In the genomic region with DNA sequence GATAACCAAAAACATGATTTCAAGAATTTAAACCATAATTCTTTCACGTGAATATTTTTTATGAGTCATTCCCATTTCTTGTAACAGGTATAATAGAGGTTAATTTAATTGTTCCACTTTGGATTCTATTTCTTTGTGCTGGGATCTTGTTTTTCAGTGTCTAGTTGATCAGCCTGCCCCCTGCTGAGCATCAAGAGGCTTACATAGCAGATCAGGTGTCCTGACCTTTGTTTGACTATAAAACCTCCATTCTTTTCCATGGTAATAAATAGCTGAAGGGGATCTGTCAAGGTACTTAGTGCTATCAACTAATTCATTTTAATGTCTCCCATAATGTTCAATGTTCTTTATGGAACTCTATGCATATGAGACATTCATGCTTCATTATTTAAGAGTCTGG, we compare ENCODE assay signal across 8 cellular contexts. TPM values are rescaled to one million over a fixed set of nuclear protein-coding genes. Genes with fewer than 3 reads are reported as not detected.
A peak's percentile ranks its signal among the peaks of the same experiment; 100 is the strongest.
DNase-seq lines count a peak whose midpoint lies in the region; ATAC-seq, FAIRE-seq and TF ChIP-seq lines count a peak whose summit lies in the region.

No MANE protein-coding gene starts in this region.

- no peak overlapping the region for H3K27ac ChIP-seq in RWPE1

- FAIRE-seq in urothelium cell line (lab: Jason Lieb, UNC) = no peak

- CTCF ChIA-PET in HEK293T (lab: Yijun Ruan, JAX) (interaction anchor here (1.2 kb wide), 1 partner anchor 40 kb away, joined by 4 read pairs; no protein-coding TSS in a partner anchor), RWPE1 (lab: Yijun Ruan, JAX) (interaction anchor here (0.6 to 2.7 kb wide), 8 partner anchors 8 to 59 kb away, joined by 3 to 15 read pairs (median 4); partner anchors contain the start of gene SFR1)

- H3K27me3 Mint-ChIP-seq in glutamatergic neuron (ENCODE audit: unreplicated experiment) = no peaks in the 10 kb centered on the region

- no peak for ATAC-seq in GM19463 (IDR thresholded peaks at IDR 0.05; ENCODE audit: unreplicated experiment)

- DNase-seq in CD1c-positive myeloid dendritic cell (ENCODE audit: extremely low spot score) (peak; percentile 9), HEK293T (ENCODE audit: extremely low spot score) (peak; percentile 55), RWPE1 (ENCODE audit: low spot score) (peak; percentile 42), glutamatergic neuron (no peak), urothelium cell line (ENCODE audit: low spot score) (no peak), GM13976 (ENCODE audit: low spot score) (no peak)
- DNase-seq in activated T-cell treated with anti-CD3 and anti-CD28 coated beads, Interleukin-2, amount 50 U/mL, for 48 hours = no peak

- in situ Hi-C loops in GM13976 (cut with MboI; ENCODE audit: low sequenced_read_pairs, unreplicated experiment) = no loop called here

- TF ChIP-seq CTCF in RWPE1 (conservative IDR thresholded peaks at IDR 0.05; ENCODE audit: low read depth) (no peak; the same call in 1 of the 2 replicates), glutamatergic neuron (IDR thresholded peaks at IDR 0.05; ENCODE audit: partially characterized antibody, unreplicated experiment) (peak; percentile 40), GM13976 (IDR thresholded peaks at IDR 0.05; ENCODE audit: borderline replicate concordance, control extremely low read depth, extremely low read depth, insufficient read depth, missing control alignments) (no peak)

- H3K36me3 Mint-ChIP-seq in glutamatergic neuron (ENCODE audit: unreplicated experiment) = no peaks in the 10 kb centered on the region

- no peak overlapping the region for H3K27ac Mint-ChIP-seq in glutamatergic neuron (ENCODE audit: unreplicated experiment)

- H3K4me1 Mint-ChIP-seq in glutamatergic neuron (ENCODE audit: low read depth, unreplicated experiment) = peaks cover 13% of the 10 kb centered on the region

- no peaks in the 10 kb centered on the region for H3K9me3 Mint-ChIP-seq in glutamatergic neuron (ENCODE audit: unreplicated experiment)

- H3K4me3 Mint-ChIP-seq in glutamatergic neuron (ENCODE audit: unreplicated experiment) = no peak overlapping the region

- POLR2A ChIA-PET in HEK293T (lab: Yijun Ruan, JAX) (interaction anchor here (1.3 kb wide), 1 partner anchor 8 kb away, joined by 4 read pairs; no protein-coding TSS in a partner anchor), RWPE1 (lab: Yijun Ruan, JAX; ENCODE audit: low non-redundant PET) (interaction anchor here (1.8 kb wide), 1 partner anchor 42 kb away, joined by 8 read pairs; the partner anchor contains the start of gene SFR1)

TF ChIP-seq in HEK293T, 16 proteins besides CTCF, POLR2A, EP300 and RAD21:
- no peak for TF ChIP-seq ZNF384 (IDR thresholded peaks at IDR 0.05)
- TF ChIP-seq PKNOX1 (IDR thresholded peaks at IDR 0.05) = peak; percentile 78
TF ChIP-seq in HEK293T: peak in this region for 1.

RNA-seq across cellular contexts. Expression of gene COL17A1, which starts 4.9 kb away (rescaled TPM):
- not detected for total RNA-seq in glutamatergic neuron (ENCODE audit: unreplicated experiment)

RNA-seq across cellular contexts. Expression of gene SFR1, which starts 41.2 kb away (rescaled TPM):
- 4.7 TPM for total RNA-seq in glutamatergic neuron (ENCODE audit: unreplicated experiment)

Comparison
In these comparisons a context has a peak if more than half of its experiments do, and no peak if none do; other contexts are left out.
1. DNase-seq: peak in CD1c-positive myeloid dendritic cell (single experiment), HEK293T (single experiment) and RWPE1 (single experiment); none in glutamatergic neuron (single experiment), urothelium cell line (single experiment), activated T-cell treated with anti-CD3 and anti-CD28 coated beads, Interleukin-2, amount 50 U/mL, for 48 hours (0 of 2) and GM13976 (single experiment).